17 cellular contexts compared by ENCODE assay signal in genomic region chr12:132199101-132199500, GRCh38.
"Had no signal": no experiment of that assay in that cellular context is flagged by ENCODE, and none has a peak within 500 bp of the region (broad histone marks: within the 10 kb centered on the region; RNA-seq: fewer than 3 reads in every experiment).

No MANE protein-coding gene starts in this region.

- H3K4me1 Mint-ChIP-seq: mesothelial cell of epicardium; naive thymus-derived CD4-positive, alpha-beta T cell had no signal

- H3K27ac ChIP-seq: coronary artery, dorsolateral prefrontal cortex, esophagus muscularis mucosa, foreskin keratinocyte, gastroesophageal sphincter, heart right ventricle, left lung, lower lobe of right lung had no signal

- H3K36me3 Mint-ChIP-seq: mesothelial cell of epicardium had no signal

- H3K4me3 Mint-ChIP-seq: mesothelial cell of epicardium; naive thymus-derived CD4-positive, alpha-beta T cell had no signal

- H3K4me1 ChIP-seq: foreskin keratinocyte, heart right ventricle, left lung, lower lobe of right lung had no signal

- H3K36me3 ChIP-seq: esophagus muscularis mucosa, gastroesophageal sphincter, heart right ventricle, left lung, lower lobe of right lung had no signal

- H3K4me3 ChIP-seq: coronary artery, dorsolateral prefrontal cortex, esophagus muscularis mucosa, gastroesophageal sphincter, heart right ventricle, left lung, lower lobe of right lung had no signal

- DNase-seq: dermis blood vessel endothelial cell; dorsolateral prefrontal cortex; effector CD4-positive, alpha-beta T cell; effector memory CD4-positive, alpha-beta T cell; foreskin keratinocyte; heart right ventricle; hippocampal formation; left cardiac atrium; left ventricle myocardium superior; lower lobe of right lung; mesenchymal stem cell; naive thymus-derived CD4-positive, alpha-beta T cell had no signal

- H3K27ac Mint-ChIP-seq: mesothelial cell of epicardium; naive thymus-derived CD4-positive, alpha-beta T cell had no signal

- ATAC-seq: foreskin keratinocyte; gastroesophageal sphincter; left cardiac atrium; left lung; left ventricle myocardium superior; lower lobe of right lung; naive thymus-derived CD4-positive, alpha-beta T cell had no signal
